8 cellular contexts compared by ENCODE assay signal in the genomic region with DNA sequence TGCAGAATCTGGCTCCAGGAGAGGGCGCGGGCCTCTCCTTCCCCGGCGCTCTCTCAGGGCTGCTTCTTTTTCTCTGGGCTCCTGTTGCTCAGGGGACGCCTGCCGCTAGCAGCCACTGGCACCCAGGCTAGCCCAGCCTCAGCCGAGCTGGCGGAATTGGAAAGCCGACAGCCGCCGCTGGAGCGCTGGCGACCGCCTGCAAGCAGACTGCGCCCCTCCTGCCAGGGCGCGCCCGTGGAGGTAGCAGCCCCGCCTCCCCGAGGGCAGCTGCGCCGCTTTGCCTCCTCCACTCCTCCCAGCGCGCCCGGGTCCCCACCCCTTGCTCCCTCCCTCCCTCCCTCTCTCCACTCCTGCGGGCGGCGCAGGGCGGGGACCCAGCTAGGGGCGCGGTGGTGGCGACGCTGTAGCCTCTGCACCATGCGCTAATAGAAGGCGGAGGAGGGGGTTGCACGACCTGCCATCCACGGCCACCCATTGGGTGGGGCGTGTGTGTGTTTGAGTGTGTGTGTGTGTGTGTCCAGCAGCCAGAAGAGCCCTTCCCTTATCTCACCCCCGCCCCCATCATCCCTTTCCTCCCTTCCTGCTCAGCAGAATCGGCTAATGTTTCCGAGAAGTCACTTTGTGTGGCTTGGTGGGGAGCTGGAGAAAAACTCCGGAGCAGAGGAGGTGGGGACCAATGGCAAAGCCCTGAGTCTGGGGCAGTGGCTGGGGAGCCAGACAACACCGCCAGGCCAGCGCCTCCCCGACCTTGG. TPM values are rescaled to one million over a fixed set of nuclear protein-coding genes. Genes with fewer than 3 reads are reported as not detected.
DNase-seq lines count a peak whose midpoint lies in the region; ATAC-seq and TF ChIP-seq lines count a peak whose summit lies in the region.

Gene SCN9A, minus strand, starts transcription at position 209 of the 752 bp plus-strand sequence. CDS start 64,188 bp downstream, outside the sequence.

- intact Hi-C loops in Right ventricle myocardium inferior (cut with DNase I), result no loop called here

- H3K4me1 ChIP-seq in neuron (ENCODE audit: insufficient read depth, low read length), result peaks cover 18% of the 10 kb centered on the region
- no peaks in the 10 kb centered on the region for H3K4me1 ChIP-seq in effector memory CD4-positive, alpha-beta T cell (ENCODE audit: control insufficient read depth, insufficient read depth, low read length, poor library complexity, severe bottlenecking)

- H3K4me3 Mint-ChIP-seq in activated naive CD8-positive, alpha-beta T cell, result peak within 1 kb of the TSS; percentile 75

- no peaks in the 10 kb centered on the region for H3K9me3 Mint-ChIP-seq in activated naive CD8-positive, alpha-beta T cell (ENCODE audit: low read depth)

- no peaks in the 10 kb centered on the region for H3K36me3 Mint-ChIP-seq in activated naive CD8-positive, alpha-beta T cell

- peak; percentile 10 for DNase-seq in GM10266 (ENCODE audit: extremely low spot score)
- peak; percentile 80 for DNase-seq in NCI-H510A (lab: John Stamatoyannopoulos, UW)
- DNase-seq in Right ventricle myocardium inferior (ENCODE audit: missing footprints), result peak; percentile 90
- DNase-seq in effector memory CD4-positive, alpha-beta T cell, result no peak

- no peaks in the 10 kb centered on the region for H3K36me3 ChIP-seq in neuron (ENCODE audit: insufficient read depth, low read length)
- H3K36me3 ChIP-seq in effector memory CD4-positive, alpha-beta T cell (ENCODE audit: control insufficient read depth, insufficient read depth, low read length), result no peaks in the 10 kb centered on the region

- H3K4me3 ChIP-seq in neuron (ENCODE audit: low read length), result peak within 1 kb of the TSS; percentile 63
- no peak within 1 kb of the TSS for H3K4me3 ChIP-seq in effector memory CD4-positive, alpha-beta T cell (ENCODE audit: insufficient read depth, low read depth, low read length, poor library complexity, severe bottlenecking)

- no peaks in the 10 kb centered on the region for H3K27me3 ChIP-seq in neuron (ENCODE audit: insufficient read depth, low read length)
- H3K27me3 ChIP-seq in effector memory CD4-positive, alpha-beta T cell (replicated peaks; ENCODE audit: control insufficient read depth, insufficient read depth, low read length, poor library complexity, severe bottlenecking), result no peaks in the 10 kb centered on the region

- peak within 1 kb of the TSS; percentile 41 for H3K27ac ChIP-seq in 22Rv1
- H3K27ac ChIP-seq in effector memory CD4-positive, alpha-beta T cell (ENCODE audit: insufficient read depth, low read length, poor library complexity, severe bottlenecking), result no peak within 1 kb of the TSS

- H2AFZ ChIP-seq in neuron (ENCODE audit: low read depth, low read length), result peak within 1 kb of the TSS; percentile 78

- peaks cover 28% of the 10 kb centered on the region for H3K27me3 Mint-ChIP-seq in activated naive CD8-positive, alpha-beta T cell

- H3K27ac Mint-ChIP-seq in activated naive CD8-positive, alpha-beta T cell, result no peak within 1 kb of the TSS

- peak; percentile 53 for ATAC-seq in HG03135 (IDR thresholded peaks at IDR 0.05; ENCODE audit: unreplicated experiment)
- ATAC-seq in Right ventricle myocardium inferior, result peak; percentile 97

- peaks cover 17% of the 10 kb centered on the region for H3K4me1 Mint-ChIP-seq in activated naive CD8-positive, alpha-beta T cell (ENCODE audit: low read depth)

- TF ChIP-seq CTCF in 22Rv1 (IDR thresholded peaks at IDR 0.05) (peak; percentile 19; the same call in 1 of the 2 replicates), GM10266 (IDR thresholded peaks at IDR 0.05; ENCODE audit: control insufficient read depth, insufficient read depth, low read depth, missing control alignments) (no peak)

- no peaks in the 10 kb centered on the region for H3K9me3 ChIP-seq in neuron (ENCODE audit: low read length)
- no peaks in the 10 kb centered on the region for H3K9me3 ChIP-seq in effector memory CD4-positive, alpha-beta T cell (ENCODE audit: control insufficient read depth, low read length)

RNA-seq across cellular contexts. Expression of gene SCN9A, which starts in this region (rescaled TPM):
- 1.8 TPM for total RNA-seq in Right ventricle myocardium inferior

Comparison
In these comparisons a context has a peak if more than half of its experiments do, and no peak if none do; other contexts are left out.
1. DNase-seq: peak in GM10266 (single experiment), NCI-H510A (single experiment) and Right ventricle myocardium inferior (single experiment); none in effector memory CD4-positive, alpha-beta T cell (0 of 3).